Comparison of ENCODE assay signal across 17 cellular contexts in the genomic region with DNA sequence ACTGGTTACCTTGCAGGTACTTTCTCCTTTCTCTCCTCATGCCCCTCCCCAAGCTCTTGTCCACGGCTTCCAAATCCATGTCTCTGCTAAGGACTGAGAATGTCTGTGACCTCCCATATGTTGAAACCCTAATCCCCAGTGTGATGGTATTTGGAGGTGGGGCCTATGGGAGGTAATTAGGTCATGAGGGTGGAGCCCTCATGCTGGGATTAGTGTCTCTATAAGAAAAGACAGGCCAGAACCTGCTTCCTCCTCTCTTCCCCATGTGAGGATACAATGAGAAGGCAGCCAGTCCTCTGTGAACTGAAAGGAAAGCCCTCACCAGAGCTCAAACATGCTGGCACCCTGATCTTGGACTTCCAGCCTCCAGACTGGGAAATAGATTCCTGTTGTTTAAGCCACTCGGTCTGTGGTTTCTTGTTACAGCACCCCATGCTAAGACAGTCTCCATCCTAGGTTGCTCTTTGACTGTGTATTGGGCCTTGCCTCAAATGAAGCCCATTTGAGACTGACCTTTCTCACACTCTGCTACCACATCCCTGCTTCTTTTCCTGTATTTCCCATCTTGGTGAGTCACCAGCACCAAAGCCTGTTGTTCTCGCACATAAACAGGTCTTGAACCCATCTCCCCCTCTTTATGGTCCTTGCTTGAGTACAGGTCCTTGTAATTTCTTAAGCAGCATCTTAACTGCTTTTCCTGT.
DNase-seq lines count a peak whose midpoint lies in the region; ATAC-seq and TF ChIP-seq lines count a peak whose summit lies in the region.
"Had no signal": no experiment of that assay in that cellular context is flagged by ENCODE, and none has a peak within 500 bp of the region (broad histone marks: within the 10 kb centered on the region; RNA-seq: fewer than 3 reads in every experiment).

No MANE protein-coding gene starts in this region.

- no peaks in the 10 kb centered on the region for H3K9me3 Mint-ChIP-seq in WTC11
- H3K9me3 Mint-ChIP-seq: activated naive CD4-positive, alpha-beta T cell treated with anti-CD3 and anti-CD28 coated beads for 36 hours; naive thymus-derived CD8-positive, alpha-beta T cell had no signal

- TF ChIP-seq CTCF in WTC11 (IDR thresholded peaks at IDR 0.05) (no peak), ascending aorta (IDR thresholded peaks at IDR 0.05) (no peak)

- no peaks in the 10 kb centered on the region for H3K36me3 Mint-ChIP-seq in WTC11
- H3K36me3 Mint-ChIP-seq: naive thymus-derived CD8-positive, alpha-beta T cell had no signal

- CTCF ChIA-PET in WTC11 (lab: Charles Lee) = interaction anchor here (0.7 to 1.6 kb wide), 4 partner anchors 37 to 138 kb away, joined by 3 to 11 read pairs (median 4); no protein-coding TSS in a partner anchor

- H3K4me1 Mint-ChIP-seq in WTC11 = peaks cover 27% of the 10 kb centered on the region
- H3K4me1 Mint-ChIP-seq: naive thymus-derived CD8-positive, alpha-beta T cell had no signal

- H3K4me3 Mint-ChIP-seq in WTC11 = no peak overlapping the region
- H3K4me3 Mint-ChIP-seq: activated naive CD4-positive, alpha-beta T cell treated with anti-CD3 and anti-CD28 coated beads for 36 hours; naive thymus-derived CD8-positive, alpha-beta T cell had no signal

- no peak overlapping the region for H3K4me3 ChIP-seq in ascending aorta
- H3K4me3 ChIP-seq: cardiac muscle cell, left ventricle myocardium inferior, right atrium auricular region, SJSA1, uterus had no signal

- no peaks in the 10 kb centered on the region for H3K27me3 ChIP-seq in ascending aorta
- H3K27me3 ChIP-seq: cardiac muscle cell, right atrium auricular region, SJSA1, uterus had no signal

- POLR2A ChIA-PET in WTC11 (lab: Charles Lee) = no interaction called here

- H3K9me3 ChIP-seq in ascending aorta = no peaks in the 10 kb centered on the region
- H3K9me3 ChIP-seq: left ventricle myocardium inferior, right atrium auricular region, SJSA1, uterus had no signal

- H3K36me3 ChIP-seq in ascending aorta = peaks cover 0 to 2% of the 10 kb centered on the region in 2 donors
- H3K36me3 ChIP-seq: cardiac muscle cell, left ventricle myocardium inferior, right atrium auricular region, SJSA1, uterus had no signal

- intact Hi-C loops in ascending aorta (cut with DNase I) = no loop called here

- peaks cover 6% of the 10 kb centered on the region for H3K27me3 Mint-ChIP-seq in WTC11 (ENCODE audit: low read depth)
- H3K27me3 Mint-ChIP-seq: naive thymus-derived CD8-positive, alpha-beta T cell had no signal

- peak; percentile 76 for DNase-seq in HT1080 (ENCODE audit: low read depth)
- peak; percentile 41 for DNase-seq in WTC11 (ENCODE audit: low spot score)
- DNase-seq in glomerular endothelial cell (ENCODE audit: extremely low read depth, low read depth, low spot score) = peak; percentile 14
- peak; percentile 15 for DNase-seq in smooth muscle cell of the brain vasculature (ENCODE audit: low read depth, low spot score)
- DNase-seq in NCI-H1048 (lab: John Stamatoyannopoulos, UW) = no peak
- DNase-seq in ascending aorta (ENCODE audit: low spot score in 2 of 2) = no peak
- DNase-seq: activated naive CD4-positive, alpha-beta T cell treated with anti-CD3 and anti-CD28 coated beads for 36 hours; left ventricle myocardium inferior; naive thymus-derived CD8-positive, alpha-beta T cell; NCI-H2081 treated with DMSO at 0.1 percent for 48 hours; stimulated activated CD4-positive, alpha-beta T cell treated with anti-CD3 and anti-CD28 coated beads, Interleukin-4, amount 100 ng/mL, for 1 hour; uterus had no signal

- H3K27ac Mint-ChIP-seq in WTC11 = peak overlapping the region; percentile 29; the same call in 1 of the 2 replicates
- H3K27ac Mint-ChIP-seq: activated naive CD4-positive, alpha-beta T cell treated with anti-CD3 and anti-CD28 coated beads for 36 hours had no signal

- peak; percentile 91 for ATAC-seq in WTC11
- no peak for ATAC-seq in HG03378 (IDR thresholded peaks at IDR 0.05; ENCODE audit: unreplicated experiment)
- ATAC-seq: naive thymus-derived CD8-positive, alpha-beta T cell had no signal

- H3K27ac ChIP-seq in ascending aorta = no peak overlapping the region
- H3K27ac ChIP-seq: cardiac muscle cell, KMS-11, left ventricle myocardium inferior, right atrium auricular region, SJSA1, uterus had no signal

- H3K4me1 ChIP-seq in ascending aorta = no peaks in the 10 kb centered on the region
- H3K4me1 ChIP-seq: left ventricle myocardium inferior, right atrium auricular region, SJSA1, uterus had no signal

TF ChIP-seq in WTC11, 78 proteins besides CTCF, POLR2A, EP300 and RAD21:
- TF ChIP-seq KAT7 (CRISPR knock-in tag; IDR thresholded peaks at IDR 0.05; ENCODE audit: borderline replicate concordance) (no peak), SP1 (CRISPR knock-in tag; conservative IDR thresholded peaks at IDR 0.05) (0 out of 2 replicates have a peak, but pooled peaks have one; percentile 28)

Comparison
In these comparisons a context has a peak if more than half of its experiments do, and no peak if none do; other contexts are left out.
1. DNase-seq: peak in HT1080 (single experiment), WTC11 (single experiment), glomerular endothelial cell (single experiment) and smooth muscle cell of the brain vasculature (single experiment); none in NCI-H1048 (single experiment) and ascending aorta (0 of 2).